ENCODE assay signal across 8 cellular contexts in genomic region chr13:32316476-32316875, GRCh38. TPM values are rescaled to one million over a fixed set of nuclear protein-coding genes. Genes with fewer than 3 reads are reported as not detected.
DNase-seq lines count a peak whose midpoint lies in the region; ATAC-seq and TF ChIP-seq lines count a peak whose summit lies in the region.

No MANE protein-coding gene starts in this region.

- peaks cover 3 to 8% of the 10 kb centered on the region in 2 donors for H3K36me3 Mint-ChIP-seq in CD14-positive monocyte

- H3K9me3 Mint-ChIP-seq in CD14-positive monocyte: peaks cover 0 to 3% (median 0%) of the 10 kb centered on the region in 7 donors

- H3K36me3 ChIP-seq in Loucy (ENCODE audit: insufficient read depth, low read length): no peaks in the 10 kb centered on the region
- H3K36me3 ChIP-seq in muscle layer of colon (ENCODE audit: insufficient read depth, low read length): no peaks in the 10 kb centered on the region

- in situ Hi-C loops in astrocyte of the spinal cord (cut with HindIII; ENCODE audit: low sequenced_read_pairs): no loop called here

- peaks cover 6% of the 10 kb centered on the region for H4K20me1 ChIP-seq in Loucy (ENCODE audit: insufficient read depth, low read length, poor library complexity, severe bottlenecking)

- intact Hi-C loops in CD14-positive monocyte (cut with micrococcal nuclease): loop anchor here in 1 of 2 donors (10.0 kb wide), 2 partner anchors 108 to 1228 kb away; partner anchors contain the start of gene N4BP2L1

- H3K4me1 ChIP-seq in Loucy (ENCODE audit: insufficient read depth, low read length, poor library complexity, severe bottlenecking): peaks cover 47% of the 10 kb centered on the region
- H3K4me1 ChIP-seq in muscle layer of colon (ENCODE audit: insufficient read depth, low read length): peaks cover 5% of the 10 kb centered on the region

- peak overlapping the region; percentile 83 for H3K4me3 ChIP-seq in Loucy (ENCODE audit: low read length, poor library complexity, severe bottlenecking)
- H3K4me3 ChIP-seq in astrocyte of the spinal cord (ENCODE audit: low read depth, low read length): peak overlapping the region; percentile 88
- H3K4me3 ChIP-seq in muscle layer of colon (ENCODE audit: low read depth in 1 of 2, low read length in 2 of 2): peak overlapping the region in 1 of 2 donors; percentile 84

- H3K9me3 ChIP-seq in Loucy (ENCODE audit: insufficient read depth, low read depth, low read length) (no peaks in the 10 kb centered on the region), muscle layer of colon (ENCODE audit: low read length) (no peaks in the 10 kb centered on the region)

- TF ChIP-seq CTCF in CD14-positive monocyte (IDR thresholded peaks at IDR 0.05): no peak
- TF ChIP-seq CTCF in Loucy (conservative IDR thresholded peaks at IDR 0.05; ENCODE audit: low read length): no peak
- no peak for TF ChIP-seq CTCF in astrocyte of the spinal cord (IDR thresholded peaks at IDR 0.05; ENCODE audit: low read depth, low read length)

- no peaks in the 10 kb centered on the region for H3K9me2 ChIP-seq in Loucy (replicated peaks; ENCODE audit: low read depth, low read length)

- H3K4me3 Mint-ChIP-seq in CD14-positive monocyte: peak overlapping the region; percentile 93 to 96

- peak overlapping the region; percentile 88 for H3K4me2 ChIP-seq in Loucy (ENCODE audit: low read depth, low read length, poor library complexity, severe bottlenecking)

- H2AFZ ChIP-seq in Loucy (ENCODE audit: low read length): no peak overlapping the region; the same call in 1 of the 2 replicates

- H3K4me1 Mint-ChIP-seq in CD14-positive monocyte: peaks cover 28% of the 10 kb centered on the region

- H3K27me3 Mint-ChIP-seq in CD14-positive monocyte (ENCODE audit: low read depth in 3 of 3): peaks cover 0 to 3% (median 0%) of the 10 kb centered on the region in 3 donors

- peak overlapping the region; percentile 99 to 100 (median 100) for H3K27ac Mint-ChIP-seq in CD14-positive monocyte

- H3K79me2 ChIP-seq in Loucy (ENCODE audit: insufficient read depth, low read length): peaks cover 41% of the 10 kb centered on the region

- H3K9ac ChIP-seq in Loucy (ENCODE audit: low read depth, low read length, poor library complexity, severe bottlenecking) (peak overlapping the region; percentile 87), muscle layer of colon (ENCODE audit: low read length) (peak overlapping the region; percentile 64)

- H3K27me3 ChIP-seq in Loucy (ENCODE audit: insufficient read depth, low read length, poor library complexity, severe bottlenecking): no peaks in the 10 kb centered on the region
- H3K27me3 ChIP-seq in muscle layer of colon (ENCODE audit: control insufficient read depth in 1 of 2, insufficient read depth in 2 of 2, low read length in 2 of 2): no peaks in the 10 kb centered on the region

- no peaks in the 10 kb centered on the region for H3F3A ChIP-seq in Loucy (ENCODE audit: low read depth)

- no peak for ATAC-seq in HG03045 (IDR thresholded peaks at IDR 0.05; ENCODE audit: unreplicated experiment)

- no peak overlapping the region for H3K27ac ChIP-seq in muscle layer of colon (ENCODE audit: low read depth, low read length)

- no peak for DNase-seq in CD14-positive monocyte (ENCODE audit: low spot score)
- DNase-seq in astrocyte of the spinal cord (ENCODE audit: low read depth, low spot score): no peak
- DNase-seq in NCI-H2107 treated with DMSO at 0.1 percent for 48 hours (lab: John Stamatoyannopoulos, UW; ENCODE audit: unreplicated experiment): no peak
- DNase-seq in hippocampal formation (lab: John Stamatoyannopoulos, UW): no peak
- DNase-seq in activated CD4-positive, alpha-beta T cell treated with anti-CD3 and anti-CD28 coated beads, Interleukin-2, amount 50 U/mL, for 48 hours: no peak

RNA-seq across cellular contexts. Expression of gene BRCA2, which starts 1.2 kb away (rescaled TPM):
- polyA plus RNA-seq in CD14-positive monocyte: under 1 TPM; 0.36 TPM

RNA-seq across cellular contexts. Expression of gene ZAR1L, which starts 1.3 kb away (rescaled TPM):
- polyA plus RNA-seq in CD14-positive monocyte: not detected
